In the genomic region with DNA sequence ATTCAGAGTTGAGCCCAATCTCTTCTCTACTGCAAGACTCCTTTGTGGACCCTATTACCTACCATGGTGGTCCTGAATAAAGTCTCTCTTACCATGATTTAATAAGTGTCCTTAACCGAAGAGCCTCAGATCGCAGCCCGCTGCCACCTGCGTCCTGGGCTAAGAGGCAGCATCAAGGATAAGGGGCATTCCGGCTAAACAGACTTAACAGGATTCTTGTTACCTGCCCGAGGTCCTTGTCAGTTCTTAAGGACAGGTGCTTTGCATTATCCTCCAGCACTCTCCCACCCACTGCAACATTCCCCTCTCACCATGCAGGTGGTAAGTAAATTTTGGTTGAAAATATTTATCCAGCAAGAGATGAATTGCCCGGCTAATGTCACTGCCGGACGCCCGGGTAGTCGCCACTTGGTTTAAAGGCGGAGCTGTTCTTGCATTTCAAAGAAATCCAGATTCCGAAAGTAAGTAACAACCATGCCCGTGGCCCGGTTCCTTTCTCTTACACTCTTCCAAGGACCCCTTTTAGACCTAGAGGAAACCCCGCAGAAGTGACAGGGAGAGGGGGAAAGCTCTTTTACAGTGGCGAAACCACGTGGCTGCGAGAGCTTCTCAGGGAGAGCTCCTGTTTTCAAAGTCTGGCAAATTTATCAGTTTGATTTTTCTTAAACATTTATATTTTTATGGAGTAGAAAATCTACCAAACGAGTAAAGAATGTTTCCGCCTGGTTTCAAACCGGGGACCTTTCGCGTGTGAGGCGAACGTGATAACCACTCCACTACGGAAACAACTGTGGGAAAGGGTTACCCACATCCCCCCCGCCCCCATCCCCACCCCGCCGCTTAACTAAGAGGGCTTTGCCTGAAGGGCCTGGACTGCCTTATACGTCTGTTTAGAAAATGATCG, we compare ENCODE assay signal across 11 cellular contexts. TPM values are rescaled to one million over a fixed set of nuclear protein-coding genes. Genes with fewer than 3 reads are reported as not detected.
DNase-seq lines count a peak whose midpoint lies in the region; ATAC-seq, FAIRE-seq and TF ChIP-seq lines count a peak whose summit lies in the region.
"Had no signal": no experiment of that assay in that cellular context is flagged by ENCODE, and none has a peak within 500 bp of the region (broad histone marks: within the 10 kb centered on the region; RNA-seq: fewer than 3 reads in every experiment).

No MANE protein-coding gene starts in this region.

- no peaks in the 10 kb centered on the region for H3K9me3 ChIP-seq in iPS-20b (ENCODE audit: insufficient read depth, low read depth, low read length)

- no peak overlapping the region for H3K27ac Mint-ChIP-seq in activated T-cell treated with anti-CD3 and anti-CD28 coated beads, Interleukin-2, amount 50 U/mL, for 24 hours
- peak overlapping the region in 1 of 2 donors; percentile 19 for H3K27ac Mint-ChIP-seq in stimulated activated naive CD8-positive, alpha-beta T cell treated with anti-CD3 and anti-CD28 coated beads, Interleukin-15, amount 100 ng/mL, for 72 hours

- peaks cover 78% of the 10 kb centered on the region for H3K27me3 Mint-ChIP-seq in activated T-cell treated with anti-CD3 and anti-CD28 coated beads, Interleukin-2, amount 50 U/mL, for 24 hours
- H3K27me3 Mint-ChIP-seq in stimulated activated naive CD8-positive, alpha-beta T cell treated with anti-CD3 and anti-CD28 coated beads, Interleukin-15, amount 100 ng/mL, for 72 hours, result peaks cover 44% of the 10 kb centered on the region

- no peaks in the 10 kb centered on the region for H3K36me3 Mint-ChIP-seq in activated T-cell treated with anti-CD3 and anti-CD28 coated beads, Interleukin-2, amount 50 U/mL, for 24 hours (ENCODE audit: low read depth)

- no peak for FAIRE-seq in H54 (lab: Jason Lieb, UNC)

- peaks cover 25% of the 10 kb centered on the region for H3K27me3 ChIP-seq in iPS-20b (ENCODE audit: insufficient read depth, low read length)
- H3K27me3 ChIP-seq: BLaER1 treated with 17β-estradiol and CSF1 and Interleukin-3, amounts not matched to agents 10 nM and 100 nM had no signal

- ATAC-seq in stimulated activated naive CD8-positive, alpha-beta T cell treated with anti-CD3 and anti-CD28 coated beads, Interleukin-15, amount 100 ng/mL, for 72 hours, result peak; percentile 70
- no peak for ATAC-seq in GM21360 (IDR thresholded peaks at IDR 0.05; ENCODE audit: unreplicated experiment)

- H3K9me3 Mint-ChIP-seq in activated T-cell treated with anti-CD3 and anti-CD28 coated beads, Interleukin-2, amount 50 U/mL, for 24 hours, result no peaks in the 10 kb centered on the region
- no peaks in the 10 kb centered on the region for H3K9me3 Mint-ChIP-seq in stimulated activated naive CD8-positive, alpha-beta T cell treated with anti-CD3 and anti-CD28 coated beads, Interleukin-15, amount 100 ng/mL, for 72 hours

- peak overlapping the region; percentile 66 for H3K4me3 ChIP-seq in iPS-20b (ENCODE audit: low read length)
- H3K4me3 ChIP-seq: BLaER1 treated with 17β-estradiol and CSF1 and Interleukin-3, amounts not matched to agents 10 nM and 100 nM had no signal

- no peak for TF ChIP-seq POLR2A in H54 (IDR thresholded peaks at IDR 0.05; ENCODE audit: low read depth, low read length)

- no peaks in the 10 kb centered on the region for H3K36me3 ChIP-seq in iPS-20b (ENCODE audit: insufficient read depth, low read depth, low read length)
- H3K36me3 ChIP-seq: BLaER1 treated with 17β-estradiol and CSF1 and Interleukin-3, amounts not matched to agents 10 nM and 100 nM had no signal

- peak overlapping the region; percentile 50 for H3K9ac ChIP-seq in iPS-20b (ENCODE audit: low read depth, low read length)
- H3K9ac ChIP-seq: BLaER1 treated with 17β-estradiol and CSF1 and Interleukin-3, amounts not matched to agents 10 nM and 100 nM had no signal

- peaks cover 15% of the 10 kb centered on the region for H3K4me1 Mint-ChIP-seq in activated T-cell treated with anti-CD3 and anti-CD28 coated beads, Interleukin-2, amount 50 U/mL, for 24 hours (ENCODE audit: low read depth)
- peaks cover 21% of the 10 kb centered on the region for H3K4me1 Mint-ChIP-seq in stimulated activated naive CD8-positive, alpha-beta T cell treated with anti-CD3 and anti-CD28 coated beads, Interleukin-15, amount 100 ng/mL, for 72 hours

- no peak overlapping the region for H3K27ac ChIP-seq in iPS-20b (ENCODE audit: low read length)
- H3K27ac ChIP-seq: BLaER1 treated with 17β-estradiol and CSF1 and Interleukin-3, amounts not matched to agents 10 nM and 100 nM had no signal

- H3K4me1 ChIP-seq in iPS-20b (ENCODE audit: insufficient read depth, low read length), result peaks cover 10% of the 10 kb centered on the region; the same call in 1 of the 2 replicates
- H3K4me1 ChIP-seq: BLaER1 treated with 17β-estradiol and CSF1 and Interleukin-3, amounts not matched to agents 10 nM and 100 nM had no signal

- DNase-seq in activated T-cell treated with anti-CD3 and anti-CD28 coated beads, Interleukin-2, amount 50 U/mL, for 24 hours, result peak; percentile 50
- DNase-seq in activated T-cell treated with anti-CD3 and anti-CD28 coated beads for 4 hours (no peak), cerebellum (ENCODE audit: low spot score) (no peak), H54 (ENCODE audit: insufficient read length, low spot score) (no peak)
- DNase-seq in activated gamma-delta T cell treated with anti-CD3 and anti-CD28 coated beads, Interleukin-2, amount 50 U/mL, for 16 hours (ENCODE audit: low read depth), result peak; percentile 3
- DNase-seq in stimulated activated naive CD8-positive, alpha-beta T cell treated with anti-CD3 and anti-CD28 coated beads, Interleukin-15, amount 100 ng/mL, for 72 hours, result peak; percentile 36 to 40
- DNase-seq: activated CD4-positive, CD25-positive, alpha-beta regulatory T cell treated with anti-CD3 and anti-CD28 coated beads, Interleukin-2, amount 50 U/mL, for 72 hours; NCI-H2081 had no signal

- H3K4me3 Mint-ChIP-seq in activated T-cell treated with anti-CD3 and anti-CD28 coated beads, Interleukin-2, amount 50 U/mL, for 24 hours, result peak overlapping the region; percentile 51
- H3K4me3 Mint-ChIP-seq in stimulated activated naive CD8-positive, alpha-beta T cell treated with anti-CD3 and anti-CD28 coated beads, Interleukin-15, amount 100 ng/mL, for 72 hours, result peak overlapping the region; percentile 69 to 74

RNA-seq across cellular contexts. Expression of a gene that starts 41.9 kb away (rescaled TPM):
- not detected for total RNA-seq in cerebellum

Comparison
In these comparisons a context has a peak if more than half of its experiments do, and no peak if none do; other contexts are left out.
1. DNase-seq: peak in activated T-cell treated with anti-CD3 and anti-CD28 coated beads, Interleukin-2, amount 50 U/mL, for 24 hours (single experiment), activated gamma-delta T cell treated with anti-CD3 and anti-CD28 coated beads, Interleukin-2, amount 50 U/mL, for 16 hours (single experiment) and stimulated activated naive CD8-positive, alpha-beta T cell treated with anti-CD3 and anti-CD28 coated beads, Interleukin-15, amount 100 ng/mL, for 72 hours (2 of 2); none in activated T-cell treated with anti-CD3 and anti-CD28 coated beads for 4 hours (single experiment), cerebellum (single experiment) and H54 (single experiment).